ENCODE assay signal across 13 cellular contexts in genomic region chr1:112461200-112461871, GRCh38. TPM values are rescaled to one million over a fixed set of nuclear protein-coding genes. Genes with fewer than 3 reads are reported as not detected.
A peak's percentile ranks its signal among the peaks of the same experiment; 100 is the strongest.
DNase-seq lines count a peak whose midpoint lies in the region; ATAC-seq and TF ChIP-seq lines count a peak whose summit lies in the region.
"Had no signal": no experiment of that assay in that cellular context is flagged by ENCODE, and none has a peak within 500 bp of the region (broad histone marks: within the 10 kb centered on the region; RNA-seq: fewer than 3 reads in every experiment).

No MANE protein-coding gene starts in this region.

- H3K27me3 ChIP-seq in IMR-90 (ENCODE audit: control insufficient read depth, insufficient read depth, low read length) (no peaks in the 10 kb centered on the region), colonic mucosa (no peaks in the 10 kb centered on the region)
- H3K27me3 ChIP-seq: tibial artery had no signal

- in situ Hi-C loops in IMR-90 (cut with MboI; ENCODE audit: low sequenced_read_pairs): loop anchor here (5.0 kb wide), 1 partner anchor 69 kb away; no protein-coding TSS in a partner anchor

- no peak overlapping the region for H3K4me3 ChIP-seq in IMR-90 (ENCODE audit: insufficient read depth, low read depth, low read length)
- H3K4me3 ChIP-seq in colonic mucosa: no peak overlapping the region
- H3K4me3 ChIP-seq: tibial artery had no signal

- no peak for TF ChIP-seq POLR2A in IMR-90 (IDR thresholded peaks at IDR 0.05; ENCODE audit: low read depth, low read length)

- no peaks in the 10 kb centered on the region for H3K27me3 Mint-ChIP-seq in mesothelial cell of epicardium (ENCODE audit: low read depth)

- no peak for ATAC-seq in IMR-90 (ENCODE audit: low read depth)
- ATAC-seq in HG02763 (IDR thresholded peaks at IDR 0.05; ENCODE audit: unreplicated experiment): no peak

- H3K36me3 ChIP-seq in IMR-90 (ENCODE audit: control insufficient read depth, insufficient read depth, low read length) (peaks cover 13% of the 10 kb centered on the region), colonic mucosa (peaks cover 13% of the 10 kb centered on the region)

- DNase-seq in IMR-90: no peak
- peak; percentile 42 for DNase-seq in colonic mucosa
- no peak for DNase-seq in mesothelial cell of epicardium (ENCODE audit: low spot score in 2 of 2, unreplicated experiment in 2 of 2)
- no peak for DNase-seq in activated CD4-positive, CD25-positive, alpha-beta regulatory T cell (lab: John Stamatoyannopoulos, UW)
- DNase-seq in inferior parietal cortex (ENCODE audit: extremely low spot score): no peak
- DNase-seq in NK-92 (lab: John Stamatoyannopoulos, UW; ENCODE audit: unreplicated experiment): no peak
- DNase-seq: KG1; NCI-H1694 treated with DMSO at 0.1 percent for 48 hours; stimulated activated CD4-positive, alpha-beta T cell treated with anti-CD3 and anti-CD28 coated beads, Interleukin-15, amount 100 ng/mL, for 24 hours; tibial artery had no signal

- H4K20me1 ChIP-seq in IMR-90 (ENCODE audit: insufficient read depth, low read length): peaks cover 14% of the 10 kb centered on the region

- H3K9me3 ChIP-seq in IMR-90 (ENCODE audit: control insufficient read depth, insufficient read depth, low read length): no peaks in the 10 kb centered on the region
- no peaks in the 10 kb centered on the region for H3K9me3 ChIP-seq in colonic mucosa
- H3K9me3 ChIP-seq: tibial artery had no signal

- H2AK5ac ChIP-seq in IMR-90 (ENCODE audit: low read depth, low read length): no peak overlapping the region

- H3K56ac ChIP-seq in IMR-90 (ENCODE audit: extremely low read depth, insufficient read depth, low read length): no peak overlapping the region

- peaks cover 25 to 66% of the 10 kb centered on the region in 2 experiments for H3K79me1 ChIP-seq in IMR-90 (ENCODE audit: low read depth in 1 of 2, low read length in 2 of 2)

- no CpG with 5 or more reads among the region's 3 CpGs for WGBS in IMR-90 (ENCODE audit: extremely low coverage in 2 of 2, insufficient read length in 1 of 2), 2 experiments

- peak overlapping the region; percentile 72 for H3K27ac ChIP-seq in 22Rv1
- H3K27ac ChIP-seq in IMR-90 (ENCODE audit: insufficient read depth, low read length): no peak overlapping the region
- H3K27ac ChIP-seq in colonic mucosa: peak overlapping the region; percentile 6

- H2BK15ac ChIP-seq in IMR-90 (ENCODE audit: low read depth, low read length): peak overlapping the region; percentile 8; the same call in 1 of the 3 replicates

- H3K4me1 Mint-ChIP-seq in mesothelial cell of epicardium: peaks cover 46% of the 10 kb centered on the region

- intact Hi-C loops in IMR-90 (cut with micrococcal nuclease) (loop anchor here (10.0 kb wide), 1 partner anchor 243 kb away; the partner anchor contains the start of gene RHOC), colonic mucosa (cut with DNase I) (no loop called here)

- H2BK20ac ChIP-seq in IMR-90 (ENCODE audit: low read depth, low read length): no peak overlapping the region

- POLR2A ChIA-PET in IMR-90 (lab: Charles Lee; ENCODE audit: unreplicated experiment): no interaction called here

- no peak overlapping the region for H4K91ac ChIP-seq in IMR-90 (ENCODE audit: insufficient read depth, low read depth, low read length)

- no peak overlapping the region for H2AK9ac ChIP-seq in IMR-90 (replicated peaks; ENCODE audit: low read depth, low read length, poor library complexity)

- no peak overlapping the region; the same call in 1 of the 2 replicates for H3K4ac ChIP-seq in IMR-90 (ENCODE audit: low read depth, low read length)

- H2AFZ ChIP-seq in IMR-90 (replicated peaks; ENCODE audit: low read length, poor library complexity): no peak overlapping the region

- H3K18ac ChIP-seq in IMR-90 (ENCODE audit: low read depth, low read length): no peak overlapping the region

- H4K5ac ChIP-seq in IMR-90 (ENCODE audit: low read depth, low read length): no peak overlapping the region

- H3K14ac ChIP-seq in IMR-90 (replicated peaks; ENCODE audit: low read depth, low read length): 0 out of 2 replicates have a peak overlapping the region, but pooled peaks have one; percentile 11

- CTCF ChIA-PET in IMR-90 (lab: Yijun Ruan, JAX): interaction anchor here (0.6 kb wide), 1 partner anchor 65 kb away, joined by 4 read pairs; no protein-coding TSS in a partner anchor

- H3K9ac ChIP-seq in IMR-90 (ENCODE audit: low read depth, low read length): no peak overlapping the region
- H3K9ac ChIP-seq in colonic mucosa (ENCODE audit: low read depth in 2 of 2, low read length in 2 of 2): no peak overlapping the region

- no peak for TF ChIP-seq RAD21 in IMR-90 (IDR thresholded peaks at IDR 0.05; ENCODE audit: low read length)

- BruUV-seq in IMR-90 (replicated peaks; lab: Mats Ljungman, UMichigan): no TSS peak

- H3K23ac ChIP-seq in IMR-90 (ENCODE audit: low read depth, low read length): peak overlapping the region; percentile 20; the same call in 1 of the 2 replicates

- dilution Hi-C loops in IMR-90 (cut with HindIII; ENCODE audit: low sequenced_read_pairs, unreplicated experiment): no loop called here

- H2BK120ac ChIP-seq in IMR-90 (ENCODE audit: low read depth, low read length): no peak overlapping the region

- peak overlapping the region; percentile 84 for H3K27ac Mint-ChIP-seq in mesothelial cell of epicardium
- H3K27ac Mint-ChIP-seq: activated naive CD4-positive, alpha-beta T cell treated with anti-CD3 and anti-CD28 coated beads, Interleukin-2, amount 50 U/mL, for 24 hours had no signal

- H3K9me1 ChIP-seq in IMR-90 (ENCODE audit: insufficient read depth, low read length): peaks cover 18% of the 10 kb centered on the region

- H3K4me1 ChIP-seq in IMR-90 (ENCODE audit: control insufficient read depth, insufficient read depth, low read length) (peaks cover 36% of the 10 kb centered on the region), colonic mucosa (no peaks in the 10 kb centered on the region)

- H3K4me2 ChIP-seq in IMR-90 (ENCODE audit: low read depth, low read length): no peak overlapping the region

- no peak overlapping the region for H4K8ac ChIP-seq in IMR-90 (ENCODE audit: low read depth in 2 of 2, low read length in 2 of 2)

- TF ChIP-seq CTCF in 22Rv1 (IDR thresholded peaks at IDR 0.05) (no peak), IMR-90 (conservative IDR thresholded peaks at IDR 0.05; ENCODE audit: low read depth, low read length) (no peak), colonic mucosa (IDR thresholded peaks at IDR 0.05) (no peak), mesothelial cell of epicardium (IDR thresholded peaks at IDR 0.05; ENCODE audit: unreplicated experiment) (no peak)

- H3K4me3 Mint-ChIP-seq in mesothelial cell of epicardium: no peak overlapping the region
- H3K4me3 Mint-ChIP-seq: activated naive CD4-positive, alpha-beta T cell treated with anti-CD3 and anti-CD28 coated beads, Interleukin-2, amount 50 U/mL, for 24 hours had no signal

- H3K36me3 Mint-ChIP-seq in mesothelial cell of epicardium: peaks cover 8% of the 10 kb centered on the region
- H3K36me3 Mint-ChIP-seq: activated naive CD4-positive, alpha-beta T cell treated with anti-CD3 and anti-CD28 coated beads, Interleukin-2, amount 50 U/mL, for 24 hours had no signal

- H3K9me3 Mint-ChIP-seq in mesothelial cell of epicardium: no peaks in the 10 kb centered on the region
- H3K9me3 Mint-ChIP-seq: activated naive CD4-positive, alpha-beta T cell treated with anti-CD3 and anti-CD28 coated beads, Interleukin-2, amount 50 U/mL, for 24 hours had no signal

- H2BK5ac ChIP-seq in IMR-90 (ENCODE audit: low read depth, low read length, poor library complexity, severe bottlenecking): peak overlapping the region; percentile 16

TF ChIP-seq in IMR-90, 13 proteins besides CTCF, POLR2A, EP300 and RAD21:
- no peak for TF ChIP-seq MAZ (IDR thresholded peaks at IDR 0.05; ENCODE audit: borderline replicate concordance, low read depth, low read length)
- TF ChIP-seq MXI1 (IDR thresholded peaks at IDR 0.05; ENCODE audit: borderline replicate concordance, low read depth, low read length): no peak
- no peak for TF ChIP-seq RFX5 (IDR thresholded peaks at IDR 0.05; ENCODE audit: low read depth, low read length)
- TF ChIP-seq, protein P1, sequence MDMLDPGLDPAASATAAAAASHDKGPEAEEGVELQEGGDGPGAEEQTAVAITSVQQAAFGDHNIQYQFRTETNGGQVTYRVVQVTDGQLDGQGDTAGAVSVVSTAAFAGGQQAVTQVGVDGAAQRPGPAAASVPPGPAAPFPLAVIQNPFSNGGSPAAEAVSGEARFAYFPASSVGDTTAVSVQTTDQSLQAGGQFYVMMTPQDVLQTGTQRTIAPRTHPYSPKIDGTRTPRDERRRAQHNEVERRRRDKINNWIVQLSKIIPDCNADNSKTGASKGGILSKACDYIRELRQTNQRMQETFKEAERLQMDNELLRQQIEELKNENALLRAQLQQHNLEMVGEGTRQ (IDR thresholded peaks at IDR 0.05; ENCODE audit: low read depth, low read length): no peak
- TF ChIP-seq RCOR1 (IDR thresholded peaks at IDR 0.05; ENCODE audit: insufficient replicate concordance, low read length): no peak
- TF ChIP-seq FOS (IDR thresholded peaks at IDR 0.05; ENCODE audit: low read depth, low read length): no peak
- TF ChIP-seq, protein P2, sequence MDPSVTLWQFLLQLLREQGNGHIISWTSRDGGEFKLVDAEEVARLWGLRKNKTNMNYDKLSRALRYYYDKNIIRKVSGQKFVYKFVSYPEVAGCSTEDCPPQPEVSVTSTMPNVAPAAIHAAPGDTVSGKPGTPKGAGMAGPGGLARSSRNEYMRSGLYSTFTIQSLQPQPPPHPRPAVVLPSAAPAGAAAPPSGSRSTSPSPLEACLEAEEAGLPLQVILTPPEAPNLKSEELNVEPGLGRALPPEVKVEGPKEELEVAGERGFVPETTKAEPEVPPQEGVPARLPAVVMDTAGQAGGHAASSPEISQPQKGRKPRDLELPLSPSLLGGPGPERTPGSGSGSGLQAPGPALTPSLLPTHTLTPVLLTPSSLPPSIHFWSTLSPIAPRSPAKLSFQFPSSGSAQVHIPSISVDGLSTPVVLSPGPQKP (IDR thresholded peaks at IDR 0.05; ENCODE audit: borderline replicate concordance, low read depth, low read length): no peak
- no peak for TF ChIP-seq CEBPB (IDR thresholded peaks at IDR 0.05; ENCODE audit: low read depth, low read length)

RNA-seq across cellular contexts. Expression of gene WNT2B, which starts 47.4 kb away (rescaled TPM):
- 0.54 and 0.56 TPM in 2 replicates for total RNA-seq in IMR-90 (2012; rRNA removed)
- 0.50 TPM in 2 replicates for polyA plus RNA-seq in IMR-90 (2012; rRNA removed)
- 0.16 and 0.30 TPM in 2 replicates for polyA plus RNA-seq in IMR-90 (2012; cell fraction: cytosol; rRNA removed)
- 3.6 and 4.1 TPM in 2 replicates for polyA plus RNA-seq in IMR-90 (2012; cell fraction: nucleus; rRNA removed; ENCODE audit: low replicate concordance)
- 1 to 10 TPM; 4.3 to 5.9 TPM for total RNA-seq in colonic mucosa
- 146 to 165 TPM (median 151 TPM) in 3 replicates for total RNA-seq in mesothelial cell of epicardium

Comparison
In these comparisons a context has a peak if more than half of its experiments do, and no peak if none do; other contexts are left out.
1. RNA of gene WNT2B, which starts 47.4 kb away (total RNA-seq): 146 to 165 TPM in mesothelial cell of epicardium; 4.3 to 5.9 TPM in colonic mucosa and 0.54 to 0.56 TPM in IMR-90; every median in the first group is over 10 times any median in the second.